Comparison of ENCODE assay signal across 8 cellular contexts in genomic region chr7:36303202-36304098, GRCh38.
DNase-seq lines count a peak whose midpoint lies in the region; ATAC-seq and TF ChIP-seq lines count a peak whose summit lies in the region.

No MANE protein-coding gene starts in this region.

- peaks cover 8 to 45% (median 40%) of the 10 kb centered on the region in 4 donors for H3K4me1 ChIP-seq in tibial artery

- DNase-seq in DMS 273 (lab: John Stamatoyannopoulos, UW; ENCODE audit: unreplicated experiment) (peak; percentile 93), NCI-H187 treated with DMSO at 0.1 percent for 48 hours (lab: John Stamatoyannopoulos, UW) (peak; percentile 54), brain pericyte (ENCODE audit: low read depth, low spot score) (peak; percentile 74), left kidney (ENCODE audit: low read depth, low spot score) (peak; percentile 45), tibial artery (peak; percentile 94 to 99), SKM-1 (lab: John Stamatoyannopoulos, UW; ENCODE audit: unreplicated experiment) (no peak)

- H3K4me3 ChIP-seq in tibial artery, result no peak overlapping the region

- ATAC-seq in GM19023 (IDR thresholded peaks at IDR 0.05; ENCODE audit: unreplicated experiment), result no peak
- no peak for ATAC-seq in HG03439 (IDR thresholded peaks at IDR 0.05; ENCODE audit: unreplicated experiment)

- TF ChIP-seq CTCF in tibial artery (IDR thresholded peaks at IDR 0.05), result no peak

- H3K9me3 ChIP-seq in tibial artery, result no peaks in the 10 kb centered on the region

- peak overlapping the region; percentile 83 to 84 for H3K27ac ChIP-seq in tibial artery

- intact Hi-C loops in tibial artery (cut with DNase I; ENCODE audit: low total_unique reads), result no loop called here

- peaks cover 0 to 21% (median 11%) of the 10 kb centered on the region in 3 donors for H3K36me3 ChIP-seq in tibial artery

- no peaks in the 10 kb centered on the region for H3K27me3 ChIP-seq in tibial artery
